In the genomic region with DNA sequence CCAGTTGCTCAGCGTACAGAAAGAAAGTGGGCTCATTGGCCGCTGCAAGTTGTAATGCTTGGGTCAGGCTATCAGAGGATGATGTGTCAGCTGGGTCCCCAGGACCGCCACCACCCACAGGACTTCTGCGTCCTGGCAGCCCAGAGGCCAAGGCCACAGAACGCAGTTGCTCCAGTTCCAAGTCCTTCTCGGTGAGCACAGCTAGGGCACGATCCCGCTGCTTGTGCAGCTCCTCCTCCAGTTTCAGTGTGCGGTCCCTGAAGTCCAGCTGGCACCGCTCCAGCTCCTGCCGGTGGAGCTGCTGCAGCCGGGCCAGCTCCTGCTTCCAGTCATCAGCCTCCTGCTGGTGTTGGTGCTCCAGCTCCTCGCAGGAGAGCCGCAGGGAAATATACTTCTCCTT, we compare ENCODE assay signal across 16 cellular contexts. TPM values are rescaled to one million over a fixed set of nuclear protein-coding genes. Genes with fewer than 3 reads are reported as not detected.
A peak's percentile ranks its signal among the peaks of the same experiment; 100 is the strongest.
DNase-seq lines count a peak whose midpoint lies in the region; ATAC-seq and TF ChIP-seq lines count a peak whose summit lies in the region.
"Had no signal": no experiment of that assay in that cellular context is flagged by ENCODE, and none has a peak within 500 bp of the region (broad histone marks: within the 10 kb centered on the region; RNA-seq: fewer than 3 reads in every experiment).

No MANE protein-coding gene starts in this region.

- H4K20me1 ChIP-seq in BLaER1 treated with 17β-estradiol and CSF1 and Interleukin-3, amounts not matched to agents 10 nM and 100 nM = peaks cover 36 to 75% (median 55%) of the 10 kb centered on the region in 11 experiments; a peak in 21 of 22 replicates

- no peak for TF ChIP-seq CTCF in natural killer cell (IDR thresholded peaks at IDR 0.05)

- no peaks in the 10 kb centered on the region for H3K9me3 Mint-ChIP-seq in natural killer cell
- H3K9me3 Mint-ChIP-seq: activated B cell treated with CpG ODN at 0.5 μM for 24 hours had no signal

- H3K36me3 Mint-ChIP-seq in natural killer cell = peaks cover 8% of the 10 kb centered on the region

- no peak overlapping the region for H3K4me3 Mint-ChIP-seq in natural killer cell
- H3K4me3 Mint-ChIP-seq: activated B cell treated with CpG ODN at 0.5 μM for 24 hours, nephron progenitor cell had no signal

- H3K27me3 ChIP-seq in BLaER1 treated with 17β-estradiol and CSF1 and Interleukin-3, amounts not matched to agents 10 nM and 100 nM = no peaks in the 10 kb centered on the region

- intact Hi-C loops in natural killer cell (cut with micrococcal nuclease) = no loop called here

- peaks cover 38 to 53% (median 49%) of the 10 kb centered on the region in 10 experiments for H3K4me1 ChIP-seq in BLaER1 treated with 17β-estradiol and CSF1 and Interleukin-3, amounts not matched to agents 10 nM and 100 nM

- DNase-seq in amygdala (lab: John Stamatoyannopoulos, UW) (peak in 29 of 56 donors; percentile 4 to 69 (median 27)), globus pallidus (ENCODE audit: low spot score) (peak; percentile 22), pons (ENCODE audit: low spot score) (peak; percentile 30), natural killer cell (no peak), HuH-7 (ENCODE audit: low spot score) (no peak)
- DNase-seq: activated B cell treated with CpG ODN at 0.5 μM for 24 hours; activated CD8-positive, alpha-beta memory T cell treated with anti-CD3 and anti-CD28 coated beads, Interleukin-2, amount 50 U/mL, for 4 hours; DMS79 treated with DMSO at 0.1 percent for 48 hours; glutamatergic neuron; NCI-H345; nephron progenitor cell had no signal

- peak overlapping the region; percentile 3 to 99 (median 31); a peak in 16 of 22 replicates for H3K4me2 ChIP-seq in BLaER1 treated with 17β-estradiol and CSF1 and Interleukin-3, amounts not matched to agents 10 nM and 100 nM

- no peak for ATAC-seq in GM21526 (IDR thresholded peaks at IDR 0.05; ENCODE audit: low FRiP score, unreplicated experiment)
- no peak for ATAC-seq in natural killer cell
- ATAC-seq in HG02678 (IDR thresholded peaks at IDR 0.05; ENCODE audit: unreplicated experiment) = no peak
- ATAC-seq: GM12878 had no signal

- no peak overlapping the region for H3K9ac ChIP-seq in BLaER1 treated with 17β-estradiol and CSF1 and Interleukin-3, amounts not matched to agents 10 nM and 100 nM

- no peak overlapping the region for H3K4me3 ChIP-seq in BLaER1 treated with 17β-estradiol and CSF1 and Interleukin-3, amounts not matched to agents 10 nM and 100 nM
- H3K4me3 ChIP-seq: GM12878 had no signal

- peaks cover 0 to 12% (median 0%) of the 10 kb centered on the region in 11 experiments; a peak in 3 of 22 replicates for H3K9me3 ChIP-seq in BLaER1 treated with 17β-estradiol and CSF1 and Interleukin-3, amounts not matched to agents 10 nM and 100 nM (replicated peaks in 1 of 11)

- H3K27ac Mint-ChIP-seq in natural killer cell = no peak overlapping the region
- H3K27ac Mint-ChIP-seq: activated B cell treated with CpG ODN at 0.5 μM for 24 hours, nephron progenitor cell had no signal

- H3K4me1 Mint-ChIP-seq in natural killer cell = peaks cover 63 to 70% of the 10 kb centered on the region in 2 donors

- no peak overlapping the region for H3K27ac ChIP-seq in BLaER1 treated with 17β-estradiol and CSF1 and Interleukin-3, amounts not matched to agents 10 nM and 100 nM

- H3K36me3 ChIP-seq in BLaER1 treated with 17β-estradiol and CSF1 and Interleukin-3, amounts not matched to agents 10 nM and 100 nM = peaks cover 50 to 66% (median 59%) of the 10 kb centered on the region in 11 experiments

- H3K27me3 Mint-ChIP-seq in natural killer cell (ENCODE audit: low read depth in 2 of 2) = no peaks in the 10 kb centered on the region
- H3K27me3 Mint-ChIP-seq: activated B cell treated with CpG ODN at 0.5 μM for 24 hours had no signal

RNA-seq across cellular contexts. Expression of a gene that starts 3.0 kb away (rescaled TPM):
- 10 to 100 TPM; 26.1 to 32.1 (median 28.7) TPM for total RNA-seq in natural killer cell

RNA-seq across cellular contexts. Expression of a gene that starts 5.8 kb away (rescaled TPM):
- total RNA-seq in natural killer cell = 100 to 1,000 TPM; 102 to 121 (median 109) TPM

RNA-seq across cellular contexts. Expression of a gene that starts 11.2 kb away (rescaled TPM):
- total RNA-seq in natural killer cell = 1 to 10 TPM; 2.5 to 5.3 (median 3.8) TPM

RNA-seq across cellular contexts. Expression of a gene that starts 35.6 kb away (rescaled TPM):
- total RNA-seq in natural killer cell = not detected
- total RNA-seq: activated B cell treated with CpG ODN at 0.5 μM for 24 hours, GM12878, ureter had no signal

Comparison
In these comparisons a context has a peak if more than half of its experiments do, and no peak if none do; other contexts are left out.
1. DNase-seq: peak in amygdala (29 of 56), globus pallidus (single experiment) and pons (single experiment); none in natural killer cell (single experiment) and HuH-7 (single experiment).